In genomic region chr11:11532574-11532973, GRCh38 we compare ENCODE assay signal across 21 cellular contexts.
DNase-seq lines count a peak whose midpoint lies in the region; ATAC-seq and TF ChIP-seq lines count a peak whose summit lies in the region.
"Had no signal": no experiment of that assay in that cellular context is flagged by ENCODE, and none has a peak within 500 bp of the region (broad histone marks: within the 10 kb centered on the region; RNA-seq: fewer than 3 reads in every experiment).

No MANE protein-coding gene starts in this region.

- no peaks in the 10 kb centered on the region for H3K36me3 ChIP-seq in heart left ventricle
- H3K36me3 ChIP-seq: BE2C, sigmoid colon had no signal

- DNase-seq in NCI-H1105 treated with DMSO at 0.1 percent for 48 hours (lab: John Stamatoyannopoulos, UW) (peak; percentile 90), NCI-H1105 (lab: John Stamatoyannopoulos, UW) (no peak), NCI-H2227 treated with DMSO at 0.1 percent for 48 hours (lab: John Stamatoyannopoulos, UW) (peak; percentile 26), heart left ventricle (peak in 2 of 5 donors; percentile 48 to 56), stromal cell of bone marrow (ENCODE audit: low read depth) (peak; percentile 48), HCEC 1CT (no peak), NOMO-1 (lab: John Stamatoyannopoulos, UW; ENCODE audit: unreplicated experiment in 2 of 2) (no peak), nucleus accumbens (lab: John Stamatoyannopoulos, UW) (no peak)
- DNase-seq: 8988T; activated CD4-positive, alpha-beta T cell treated with anti-CD3 and anti-CD28 coated beads, Interleukin-2, amount 10 ng/mL, durations not matched to agents 7 days and 5 days; activated CD8-positive, alpha-beta memory T cell treated with anti-CD3 and anti-CD28 coated beads, Interleukin-2, amount 50 U/mL, for 4 hours; BE2C; COR-L47; EL; NCI-H146; NCI-H524; sigmoid colon; stimulated activated CD4-positive, alpha-beta T cell treated with anti-CD3 and anti-CD28 coated beads, Interleukin-1b, Interleukin-23, amount 100 ng/mL, for 48 hours; stimulated activated naive CD8-positive, alpha-beta T cell treated with anti-CD3 and anti-CD28 coated beads, Interleukin-15, Interleukin-2, amounts not matched to agents 100 U/mL and 50 U/mL, for 24 hours had no signal

- TF ChIP-seq CTCF in heart left ventricle (IDR thresholded peaks at IDR 0.05): no peak

- H3K27me3 ChIP-seq in heart left ventricle: no peaks in the 10 kb centered on the region
- H3K27me3 ChIP-seq: BE2C, sigmoid colon had no signal

- H3K4me1 ChIP-seq in heart left ventricle: peaks cover 17 to 82% (median 63%) of the 10 kb centered on the region in 12 donors

- ATAC-seq in heart left ventricle: peak; percentile 13 to 58 (median 30)
- ATAC-seq: stimulated activated naive CD8-positive, alpha-beta T cell treated with anti-CD3 and anti-CD28 coated beads, Interleukin-15, Interleukin-2, amounts not matched to agents 100 U/mL and 50 U/mL, for 24 hours had no signal

- intact Hi-C loops in heart left ventricle (cut with DNase I): loop anchor here in 9 of 10 donors (5.0 to 10.0 kb wide), 6 partner anchors 70 to 128 kb away; partner anchors contain the start of gene GALNT18 (in 1 of the 9)

- peak overlapping the region in 6 of 12 donors; percentile 36 to 86 (median 43) for H3K27ac ChIP-seq in heart left ventricle
- H3K27ac ChIP-seq: KMS-11 had no signal

- no peaks in the 10 kb centered on the region for H3K9me3 ChIP-seq in heart left ventricle
- H3K9me3 ChIP-seq: BE2C, sigmoid colon had no signal

- no peak overlapping the region for H3K4me3 ChIP-seq in heart left ventricle
- H3K4me3 ChIP-seq: lung, sigmoid colon had no signal

- WGBS in heart left ventricle, 4 donors: 38 to 57% (median 46%) methylated on average over 2 of the region's 2 CpGs

- no peak for TF ChIP-seq POLR2A in heart left ventricle (IDR thresholded peaks at IDR 0.05)

Comparison
In these comparisons a context has a peak if more than half of its experiments do, and no peak if none do; other contexts are left out.
1. DNase-seq: peak in NCI-H1105 treated with DMSO at 0.1 percent for 48 hours (single experiment), NCI-H2227 treated with DMSO at 0.1 percent for 48 hours (single experiment) and stromal cell of bone marrow (single experiment); none in NCI-H1105 (single experiment), HCEC 1CT (single experiment), NOMO-1 (0 of 2) and nucleus accumbens (0 of 56).